Comparison of ENCODE assay signal across 1 cellular context in genomic region chr5:73623929-73624404, GRCh38.
TF ChIP-seq lines count a peak whose summit lies in the region.

No MANE protein-coding gene starts in this region.

TF ChIP-seq in HepG2, 621 proteins besides CTCF, POLR2A, EP300 and RAD21 (continued from another document and continues in another):
- TF ChIP-seq ZBTB43 (CRISPR knock-in tag; conservative IDR thresholded peaks at IDR 0.05) (peak; percentile 83; the same call in 1 of the 2 replicates), ZNF691 (CRISPR knock-in tag; IDR thresholded peaks at IDR 0.05; ENCODE audit: borderline replicate concordance, low read depth) (no peak), ZBTB14 (CRISPR knock-in tag; IDR thresholded peaks at IDR 0.05) (no peak), ZSCAN31 (CRISPR knock-in tag; IDR thresholded peaks at IDR 0.05; ENCODE audit: low read depth) (peak; percentile 71), SOX13 (IDR thresholded peaks at IDR 0.05) (peak; percentile 85), SOX13 (CRISPR knock-in tag; conservative IDR thresholded peaks at IDR 0.05 in 1 of 2, IDR thresholded peaks at IDR 0.05 in 1 of 2) (peak in 1 of 2 experiments; percentile 95; a peak in 2 of 4 replicates), NR1H2 (CRISPR knock-in tag; IDR thresholded peaks at IDR 0.05; ENCODE audit: borderline replicate concordance, low read depth) (peak; percentile 25; the same call in 1 of the 2 replicates), DDIT3 (CRISPR knock-in tag; IDR thresholded peaks at IDR 0.05) (no peak), ZSCAN22 (CRISPR knock-in tag; IDR thresholded peaks at IDR 0.05) (no peak), ZNF530 (CRISPR knock-in tag; IDR thresholded peaks at IDR 0.05; ENCODE audit: low read depth) (no peak), ARID4A (CRISPR knock-in tag; IDR thresholded peaks at IDR 0.05; ENCODE audit: borderline replicate concordance) (peak; percentile 62; the same call in 1 of the 2 replicates), BORCS8-MEF2B (CRISPR knock-in tag; IDR thresholded peaks at IDR 0.05) (no peak), ZNF563 (CRISPR knock-in tag; IDR thresholded peaks at IDR 0.05) (no peak), HMG20A (CRISPR knock-in tag; IDR thresholded peaks at IDR 0.05; ENCODE audit: borderline replicate concordance) (peak; percentile 99), YY1 (IDR thresholded peaks at IDR 0.05; ENCODE audit: insufficient read depth, insufficient replicate concordance, low read depth, low read length) (no peak), ATAD3A (CRISPR knock-in tag; IDR thresholded peaks at IDR 0.05) (no peak), ZBED4 (CRISPR knock-in tag; IDR thresholded peaks at IDR 0.05; ENCODE audit: borderline replicate concordance) (0 out of 2 replicates have a peak, but pooled peaks have one; percentile 24), GMEB1 (CRISPR knock-in tag; IDR thresholded peaks at IDR 0.05; ENCODE audit: borderline replicate concordance) (no peak; the same call in 1 of the 2 replicates), ZNF34 (CRISPR knock-in tag; IDR thresholded peaks at IDR 0.05; ENCODE audit: borderline replicate concordance) (no peak), REST (IDR thresholded peaks at IDR 0.05; ENCODE audit: borderline replicate concordance in 1 of 2, low read depth in 1 of 2, low read length in 2 of 2) (peak in 1 of 2 experiments; percentile 81; a peak in 2 of 4 replicates), ARHGAP35 (CRISPR knock-in tag; IDR thresholded peaks at IDR 0.05; ENCODE audit: borderline replicate concordance) (no peak), NCOR1 (IDR thresholded peaks at IDR 0.05; ENCODE audit: borderline replicate concordance, low read length) (peak; percentile 99), MIER3 (CRISPR knock-in tag; IDR thresholded peaks at IDR 0.05; ENCODE audit: borderline replicate concordance) (peak; percentile 73; the same call in 1 of the 2 replicates), ZNF367 (CRISPR knock-in tag; IDR thresholded peaks at IDR 0.05; ENCODE audit: borderline replicate concordance) (no peak), ZGPAT (CRISPR knock-in tag; IDR thresholded peaks at IDR 0.05) (peak; percentile 99), ZMYM2 (CRISPR knock-in tag; IDR thresholded peaks at IDR 0.05) (no peak), CBFB (CRISPR knock-in tag; IDR thresholded peaks at IDR 0.05) (no peak), ZNF609 (CRISPR knock-in tag; IDR thresholded peaks at IDR 0.05; ENCODE audit: borderline replicate concordance) (peak; percentile 97)
